ENCODE assay signal across 9 cellular contexts in genomic region chr12:10395390-10395998, GRCh38.
DNase-seq lines count a peak whose midpoint lies in the region; ATAC-seq lines count a peak whose summit lies in the region.
"Had no signal": no experiment of that assay in that cellular context is flagged by ENCODE, and none has a peak within 500 bp of the region (broad histone marks: within the 10 kb centered on the region; RNA-seq: fewer than 3 reads in every experiment).

No MANE protein-coding gene starts in this region.

- peaks cover 2% of the 10 kb centered on the region for H3K27me3 Mint-ChIP-seq in memory B cell

- H3K36me3 Mint-ChIP-seq in memory B cell = no peaks in the 10 kb centered on the region

- H3K4me1 Mint-ChIP-seq in memory B cell = peaks cover 14% of the 10 kb centered on the region
- H3K4me1 Mint-ChIP-seq: activated naive CD4-positive, alpha-beta T cell treated with anti-CD3 and anti-CD28 coated beads, Interleukin-2, amount 50 U/mL, for 24 hours had no signal

- H3K9me3 Mint-ChIP-seq in memory B cell = no peaks in the 10 kb centered on the region
- H3K9me3 Mint-ChIP-seq: activated naive CD4-positive, alpha-beta T cell treated with anti-CD3 and anti-CD28 coated beads, Interleukin-2, amount 50 U/mL, for 24 hours had no signal

- peak overlapping the region; percentile 98 for H3K27ac Mint-ChIP-seq in memory B cell
- H3K27ac Mint-ChIP-seq: activated naive CD4-positive, alpha-beta T cell treated with anti-CD3 and anti-CD28 coated beads, Interleukin-2, amount 50 U/mL, for 24 hours had no signal

- DNase-seq in NCI-H146 treated with DMSO at 0.1 percent for 48 hours (lab: John Stamatoyannopoulos, UW; ENCODE audit: unreplicated experiment) (peak; percentile 99), brain pericyte (ENCODE audit: low read depth, low spot score) (peak; percentile 70), memory B cell (ENCODE audit: low spot score in 2 of 2) (peak in 1 of 2 donors; percentile 41), KG1 (lab: John Stamatoyannopoulos, UW) (no peak)
- no peak for DNase-seq in stimulated activated CD4-positive, alpha-beta T cell treated with anti-CD3 and anti-CD28 coated beads, Interleukin-4, amount 100 ng/mL, for 4 hours
- no peak for DNase-seq in NK-92 treated with Interleukin-12 subunit alpha and Interleukin-12 subunit beta, amount 100 ng/mL, for 24 hours (lab: John Stamatoyannopoulos, UW)

- ATAC-seq in GM18502 (IDR thresholded peaks at IDR 0.05; ENCODE audit: poor library complexity, unreplicated experiment) = peak; percentile 94
- ATAC-seq in HG02610 (IDR thresholded peaks at IDR 0.05; ENCODE audit: unreplicated experiment) = peak; percentile 77
- ATAC-seq in memory B cell (ENCODE audit: low read depth) = peak; percentile 91

- peak overlapping the region; percentile 77 for H3K4me3 Mint-ChIP-seq in memory B cell
- H3K4me3 Mint-ChIP-seq: activated naive CD4-positive, alpha-beta T cell treated with anti-CD3 and anti-CD28 coated beads, Interleukin-2, amount 50 U/mL, for 24 hours had no signal

Comparison
In these comparisons a context has a peak if more than half of its experiments do, and no peak if none do; other contexts are left out.
1. DNase-seq: peak in NCI-H146 treated with DMSO at 0.1 percent for 48 hours (single experiment) and brain pericyte (single experiment); none in KG1 (single experiment), stimulated activated CD4-positive, alpha-beta T cell treated with anti-CD3 and anti-CD28 coated beads, Interleukin-4, amount 100 ng/mL, for 4 hours (0 of 2) and NK-92 treated with Interleukin-12 subunit alpha and Interleukin-12 subunit beta, amount 100 ng/mL, for 24 hours (single experiment).
2. Peak in every context shown above with its lines, with median percentiles within 50 percentile points of each other: ATAC-seq.